Comparison of ENCODE assay signal across 1 cellular context in genomic region chr17:32445075-32445427, GRCh38.
TF ChIP-seq lines count a peak whose summit lies in the region.

No MANE protein-coding gene starts in this region.

TF ChIP-seq in HCT116, 20 proteins besides CTCF, POLR2A, EP300 and RAD21 (continued from another document):
- TF ChIP-seq, protein P1, sequence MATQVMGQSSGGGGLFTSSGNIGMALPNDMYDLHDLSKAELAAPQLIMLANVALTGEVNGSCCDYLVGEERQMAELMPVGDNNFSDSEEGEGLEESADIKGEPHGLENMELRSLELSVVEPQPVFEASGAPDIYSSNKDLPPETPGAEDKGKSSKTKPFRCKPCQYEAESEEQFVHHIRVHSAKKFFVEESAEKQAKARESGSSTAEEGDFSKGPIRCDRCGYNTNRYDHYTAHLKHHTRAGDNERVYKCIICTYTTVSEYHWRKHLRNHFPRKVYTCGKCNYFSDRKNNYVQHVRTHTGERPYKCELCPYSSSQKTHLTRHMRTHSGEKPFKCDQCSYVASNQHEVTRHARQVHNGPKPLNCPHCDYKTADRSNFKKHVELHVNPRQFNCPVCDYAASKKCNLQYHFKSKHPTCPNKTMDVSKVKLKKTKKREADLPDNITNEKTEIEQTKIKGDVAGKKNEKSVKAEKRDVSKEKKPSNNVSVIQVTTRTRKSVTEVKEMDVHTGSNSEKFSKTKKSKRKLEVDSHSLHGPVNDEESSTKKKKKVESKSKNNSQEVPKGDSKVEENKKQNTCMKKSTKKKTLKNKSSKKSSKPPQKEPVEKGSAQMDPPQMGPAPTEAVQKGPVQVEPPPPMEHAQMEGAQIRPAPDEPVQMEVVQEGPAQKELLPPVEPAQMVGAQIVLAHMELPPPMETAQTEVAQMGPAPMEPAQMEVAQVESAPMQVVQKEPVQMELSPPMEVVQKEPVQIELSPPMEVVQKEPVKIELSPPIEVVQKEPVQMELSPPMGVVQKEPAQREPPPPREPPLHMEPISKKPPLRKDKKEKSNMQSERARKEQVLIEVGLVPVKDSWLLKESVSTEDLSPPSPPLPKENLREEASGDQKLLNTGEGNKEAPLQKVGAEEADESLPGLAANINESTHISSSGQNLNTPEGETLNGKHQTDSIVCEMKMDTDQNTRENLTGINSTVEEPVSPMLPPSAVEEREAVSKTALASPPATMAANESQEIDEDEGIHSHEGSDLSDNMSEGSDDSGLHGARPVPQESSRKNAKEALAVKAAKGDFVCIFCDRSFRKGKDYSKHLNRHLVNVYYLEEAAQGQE (IDR thresholded peaks at IDR 0.05; ENCODE audit: low read depth) = no peak
- TF ChIP-seq EZH2 (IDR thresholded peaks at IDR 0.05) (no peak), CBX3 (IDR thresholded peaks at IDR 0.05; ENCODE audit: low read depth) (no peak), SP1 (IDR thresholded peaks at IDR 0.05; ENCODE audit: low read depth) (no peak), JUND (IDR thresholded peaks at IDR 0.05) (no peak), YY1 (IDR thresholded peaks at IDR 0.05; ENCODE audit: extremely low read depth, insufficient replicate concordance, low read depth, low read length) (no peak), MAX (IDR thresholded peaks at IDR 0.05) (no peak)
- TF ChIP-seq, protein P2, sequence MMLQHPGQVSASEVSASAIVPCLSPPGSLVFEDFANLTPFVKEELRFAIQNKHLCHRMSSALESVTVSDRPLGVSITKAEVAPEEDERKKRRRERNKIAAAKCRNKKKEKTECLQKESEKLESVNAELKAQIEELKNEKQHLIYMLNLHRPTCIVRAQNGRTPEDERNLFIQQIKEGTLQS (IDR thresholded peaks at IDR 0.05) = no peak
TF ChIP-seq in HCT116: peak in this region for 0.
